8 cellular contexts compared by ENCODE assay signal in genomic region chr10:15859865-15860691, GRCh38.
DNase-seq lines count a peak whose midpoint lies in the region; ATAC-seq and TF ChIP-seq lines count a peak whose summit lies in the region.

MINDY3 (minus strand) TSS chr10:15860507; CDS start chr10:15860299, 208 bp downstream.

- H3K4me3 ChIP-seq in AG09309 (ENCODE audit: control insufficient read depth, low read depth, low read length): peak within 1 kb of the TSS; percentile 97
- peak within 1 kb of the TSS; percentile 77 for H3K4me3 ChIP-seq in choroid plexus epithelial cell (ENCODE audit: low read depth, low read length)

- DNase-seq in AG09309 (ENCODE audit: low read depth) (no peak), NCI-H446 treated with DMSO at 0.1 percent for 48 hours (lab: John Stamatoyannopoulos, UW) (peak; percentile 57), choroid plexus epithelial cell (ENCODE audit: low read depth) (peak; percentile 74), kidney glomerular epithelial cell (lab: John Stamatoyannopoulos, UW) (peak; percentile 69)
- DNase-seq in activated CD4-positive, alpha-beta T cell treated with anti-CD3 and anti-CD28 coated beads for 1 hour: peak; percentile 72
- DNase-seq in stimulated activated CD4-positive, alpha-beta T cell treated with anti-CD3 and anti-CD28 coated beads, Interleukin-15, amount 100 ng/mL, for 48 hours (ENCODE audit: low read depth in 2 of 2): peak; percentile 62 to 76

- no peak for TF ChIP-seq CTCF in AG09309 (IDR thresholded peaks at IDR 0.05; ENCODE audit: control insufficient read depth, insufficient read depth, low read depth, low read length, missing control alignments)
- no peak for TF ChIP-seq CTCF in choroid plexus epithelial cell (conservative IDR thresholded peaks at IDR 0.05; ENCODE audit: low read depth, low read length)

- ATAC-seq in GM18907 (IDR thresholded peaks at IDR 0.05; ENCODE audit: unreplicated experiment) (peak; percentile 96), HG03139 (IDR thresholded peaks at IDR 0.05; ENCODE audit: unreplicated experiment) (peak; percentile 90)
